In genomic region chr4:185741795-185742194, GRCh38 we compare ENCODE assay signal across 17 cellular contexts.
DNase-seq lines count a peak whose midpoint lies in the region; ATAC-seq and TF ChIP-seq lines count a peak whose summit lies in the region.
"Had no signal": no experiment of that assay in that cellular context is flagged by ENCODE, and none has a peak within 500 bp of the region (broad histone marks: within the 10 kb centered on the region; RNA-seq: fewer than 3 reads in every experiment).

No MANE protein-coding gene starts in this region.

- TF ChIP-seq CTCF in left ventricle myocardium inferior (IDR thresholded peaks at IDR 0.05; ENCODE audit: borderline replicate concordance): no peak
- no peak for TF ChIP-seq CTCF in neural crest cell (conservative IDR thresholded peaks at IDR 0.05)

- H3K4me3 ChIP-seq in left ventricle myocardium inferior: no peak overlapping the region
- H3K4me3 ChIP-seq: A549 had no signal

- peaks cover 2% of the 10 kb centered on the region for H3K36me3 Mint-ChIP-seq in neural crest cell (ENCODE audit: low read depth)
- H3K36me3 Mint-ChIP-seq in activated CD8-positive, alpha-beta T cell treated with anti-CD3 and anti-CD28 coated beads, Interleukin-2, amount 10 ng/mL, durations not matched to agents 7 days and 5 days (ENCODE audit: low read depth): no peaks in the 10 kb centered on the region

- peaks cover 57% of the 10 kb centered on the region for H3K4me1 Mint-ChIP-seq in neural crest cell
- H3K4me1 Mint-ChIP-seq in activated CD8-positive, alpha-beta T cell treated with anti-CD3 and anti-CD28 coated beads, Interleukin-2, amount 10 ng/mL, durations not matched to agents 7 days and 5 days (ENCODE audit: low read depth): no peaks in the 10 kb centered on the region

- no peaks in the 10 kb centered on the region for H3K36me3 ChIP-seq in left ventricle myocardium inferior

- H3K27me3 Mint-ChIP-seq in neural crest cell (ENCODE audit: low read depth): no peaks in the 10 kb centered on the region
- H3K27me3 Mint-ChIP-seq in activated CD8-positive, alpha-beta T cell treated with anti-CD3 and anti-CD28 coated beads, Interleukin-2, amount 10 ng/mL, durations not matched to agents 7 days and 5 days (ENCODE audit: low read depth): peaks cover 2% of the 10 kb centered on the region

- intact Hi-C loops in Right ventricle myocardium superior (cut with DNase I) (no loop called here), left cardiac atrium (cut with DNase I) (no loop called here), left ventricle myocardium inferior (cut with micrococcal nuclease) (no loop called here), left colon (cut with DNase I, micrococcal nuclease) (no loop called here)

- H3K27ac ChIP-seq in left ventricle myocardium inferior (replicated peaks): peak overlapping the region; percentile 61
- H3K27ac ChIP-seq: A549 had no signal

- H3K4me1 ChIP-seq in left ventricle myocardium inferior: peaks cover 97% of the 10 kb centered on the region
- H3K4me1 ChIP-seq: A549 had no signal

- DNase-seq in Right ventricle myocardium superior: no peak
- DNase-seq in left cardiac atrium: no peak
- DNase-seq in left ventricle myocardium inferior: no peak
- DNase-seq in neural crest cell (ENCODE audit: low read depth, low spot score): no peak
- no peak for DNase-seq in left colon
- DNase-seq in activated CD8-positive, alpha-beta T cell treated with anti-CD3 and anti-CD28 coated beads, Interleukin-2, amount 10 ng/mL, durations not matched to agents 7 days and 5 days: no peak
- DNase-seq: AML-193; Calu3; CD4-positive, alpha-beta T cell; MV-4-11; NCI-H1417 treated with DMSO at 0.1 percent for 48 hours; NCI-H2081; NCI-H524 had no signal

- POLR2A ChIA-PET in activated CD8-positive, alpha-beta T cell treated with anti-CD3 and anti-CD28 coated beads, Interleukin-2, amount 10 ng/mL, durations not matched to agents 7 days and 5 days (lab: Charles Lee): no interaction called here

- CTCF ChIA-PET in activated CD8-positive, alpha-beta T cell treated with anti-CD3 and anti-CD28 coated beads, Interleukin-2, amount 10 ng/mL, durations not matched to agents 7 days and 5 days (lab: Charles Lee): no interaction called here

- peak overlapping the region; percentile 53 for H3K27ac Mint-ChIP-seq in neural crest cell (ENCODE audit: unreplicated experiment)
- no peak overlapping the region for H3K27ac Mint-ChIP-seq in activated CD8-positive, alpha-beta T cell treated with anti-CD3 and anti-CD28 coated beads, Interleukin-2, amount 10 ng/mL, durations not matched to agents 7 days and 5 days
- H3K27ac Mint-ChIP-seq: CD4-positive, alpha-beta T cell had no signal

- H3K4me3 Mint-ChIP-seq in neural crest cell: no peak overlapping the region
- H3K4me3 Mint-ChIP-seq in activated CD8-positive, alpha-beta T cell treated with anti-CD3 and anti-CD28 coated beads, Interleukin-2, amount 10 ng/mL, durations not matched to agents 7 days and 5 days: no peak overlapping the region
- H3K4me3 Mint-ChIP-seq: CD4-positive, alpha-beta T cell had no signal

- no peaks in the 10 kb centered on the region for H3K9me3 ChIP-seq in left ventricle myocardium inferior (replicated peaks)
- H3K9me3 ChIP-seq: A549 had no signal

- H3K9me3 Mint-ChIP-seq in neural crest cell: peaks cover 5% of the 10 kb centered on the region
- H3K9me3 Mint-ChIP-seq in activated CD8-positive, alpha-beta T cell treated with anti-CD3 and anti-CD28 coated beads, Interleukin-2, amount 10 ng/mL, durations not matched to agents 7 days and 5 days (ENCODE audit: insufficient read depth): no peaks in the 10 kb centered on the region
- H3K9me3 Mint-ChIP-seq: CD4-positive, alpha-beta T cell had no signal

- ATAC-seq in Right ventricle myocardium superior (ENCODE audit: poor library complexity) (peak; percentile 24), left cardiac atrium (no peak), HG02623 (IDR thresholded peaks at IDR 0.05; ENCODE audit: unreplicated experiment) (no peak), left colon (no peak), GM18517 (IDR thresholded peaks at IDR 0.05; ENCODE audit: unreplicated experiment) (no peak)
- ATAC-seq in activated CD8-positive, alpha-beta T cell treated with anti-CD3 and anti-CD28 coated beads, Interleukin-2, amount 10 ng/mL, durations not matched to agents 7 days and 5 days: no peak
- ATAC-seq: A549, HCT116 had no signal

- H3K27me3 ChIP-seq in left ventricle myocardium inferior (ENCODE audit: low read depth): no peaks in the 10 kb centered on the region
